In genomic region chr20:61273024-61273423, GRCh38 we compare ENCODE assay signal across 1 cellular context. TPM values are rescaled to one million over a fixed set of nuclear protein-coding genes. Genes with fewer than 3 reads are reported as not detected.
"Had no signal": no experiment of that assay in that cellular context is flagged by ENCODE, and none has a peak within 500 bp of the region (broad histone marks: within the 10 kb centered on the region; RNA-seq: fewer than 3 reads in every experiment).

No MANE protein-coding gene starts in this region.

RNA-seq across cellular contexts. Expression of gene CDH4, which starts 21.0 kb away (rescaled TPM):
- total RNA-seq: natural killer cell treated with Interleukin-12 subunit alpha and Interleukin-12 subunit beta and Interleukin-15 and Interleukin-18, amount 100 ng/mL, for 72 hours had no signal
